In genomic region chr14:23078692-23079116, GRCh38 we compare ENCODE assay signal across 1 cellular context.
TF ChIP-seq lines count a peak whose summit lies in the region.

No MANE protein-coding gene starts in this region.

TF ChIP-seq in A549, 52 proteins besides CTCF, POLR2A, EP300 and RAD21 (continued from another document):
- peak; percentile 73 for TF ChIP-seq USF2 (IDR thresholded peaks at IDR 0.05)
- TF ChIP-seq JUNB (IDR thresholded peaks at IDR 0.05) = peak; percentile 56; the same call in 1 of the 2 replicates
- TF ChIP-seq, protein P1, sequence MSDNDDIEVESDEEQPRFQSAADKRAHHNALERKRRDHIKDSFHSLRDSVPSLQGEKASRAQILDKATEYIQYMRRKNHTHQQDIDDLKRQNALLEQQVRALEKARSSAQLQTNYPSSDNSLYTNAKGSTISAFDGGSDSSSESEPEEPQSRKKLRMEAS (IDR thresholded peaks at IDR 0.05) = peak; percentile 42; the same call in 1 of the 2 replicates
- TF ChIP-seq GATA3 (IDR thresholded peaks at IDR 0.05; ENCODE audit: borderline replicate concordance) = peak; percentile 16; the same call in 1 of the 2 replicates
- peak; percentile 46 to 82; a peak in 3 of 4 replicates for TF ChIP-seq CEBPB (IDR thresholded peaks at IDR 0.05)
- TF ChIP-seq JUN (IDR thresholded peaks at IDR 0.05) = peak in 1 of 2 experiments; percentile 53; a peak in 2 of 5 replicates
